ENCODE assay signal across 1 cellular context in genomic region chr10:106661767-106662140, GRCh38.
TF ChIP-seq lines count a peak whose summit lies in the region.

No MANE protein-coding gene starts in this region.

TF ChIP-seq in H1, 55 proteins besides CTCF, POLR2A, EP300 and RAD21 (continued from another document):
- TF ChIP-seq CHD7 (IDR thresholded peaks at IDR 0.05; ENCODE audit: insufficient replicate concordance, low read length) (no peak), FOSL1 (IDR thresholded peaks at IDR 0.05; ENCODE audit: insufficient read depth, low read depth, low read length) (no peak), BRCA1 (IDR thresholded peaks at IDR 0.05; ENCODE audit: low read depth, low read length) (no peak), CREB1 (IDR thresholded peaks at IDR 0.05) (no peak), SP2 (IDR thresholded peaks at IDR 0.05; ENCODE audit: low read length) (no peak), ATF2 (IDR thresholded peaks at IDR 0.05; ENCODE audit: low read length) (no peak), TAF1 (IDR thresholded peaks at IDR 0.05; ENCODE audit: low read depth, low read length) (no peak)
TF ChIP-seq in H1: peak in this region for 0.
